Comparison of ENCODE assay signal across 9 cellular contexts in genomic region chrX:153829549-153829798, GRCh38. TPM values are rescaled to one million over a fixed set of nuclear protein-coding genes. Genes with fewer than 3 reads are reported as not detected.
DNase-seq lines count a peak whose midpoint lies in the region; ATAC-seq, FAIRE-seq and TF ChIP-seq lines count a peak whose summit lies in the region.
"Had no signal": no experiment of that assay in that cellular context is flagged by ENCODE, and none has a peak within 500 bp of the region (broad histone marks: within the 10 kb centered on the region; RNA-seq: fewer than 3 reads in every experiment).

No MANE protein-coding gene starts in this region.

- H3K27ac ChIP-seq in HepG2 (ENCODE audit: extremely low read length, insufficient read depth, low read length): no peak overlapping the region

- no peaks in the 10 kb centered on the region for H3K36me3 ChIP-seq in HepG2 (replicated peaks in 1 of 2; ENCODE audit: control insufficient read depth in 1 of 2, insufficient read depth in 2 of 2, low read length in 2 of 2)

- H4K20me1 ChIP-seq in HepG2 (ENCODE audit: insufficient read depth, low read length): no peaks in the 10 kb centered on the region

- POLR2A ChIA-PET in HepG2 (lab: Yijun Ruan, JAX): no interaction called here

- H3K36me3 Mint-ChIP-seq in activated naive CD4-positive, alpha-beta T cell treated with anti-CD3 and anti-CD28 coated beads for 36 hours (ENCODE audit: low read depth): no peaks in the 10 kb centered on the region
- no peaks in the 10 kb centered on the region for H3K36me3 Mint-ChIP-seq in effector memory CD8-positive, alpha-beta T cell (ENCODE audit: insufficient read depth)
- H3K36me3 Mint-ChIP-seq in natural killer cell (no peaks in the 10 kb centered on the region), type B pancreatic cell (peaks cover 9% of the 10 kb centered on the region)

- H3K4me2 ChIP-seq in HepG2 (ENCODE audit: low read depth, low read length): no peak overlapping the region

- no peaks in the 10 kb centered on the region for H3K79me2 ChIP-seq in HepG2 (ENCODE audit: insufficient read depth, low read length)

- intact Hi-C loops in activated naive CD4-positive, alpha-beta T cell treated with anti-CD3 and anti-CD28 coated beads for 36 hours (cut with micrococcal nuclease): no loop called here
- intact Hi-C loops in natural killer cell (cut with micrococcal nuclease): no loop called here
- intact Hi-C loops in HepG2 (cut with micrococcal nuclease; ENCODE audit: unreplicated experiment): no loop called here

- peaks cover 4 to 37% of the 10 kb centered on the region in 2 experiments; a peak in 3 of 5 replicates for H3K27me3 ChIP-seq in HepG2 (ENCODE audit: control insufficient read depth in 1 of 2, insufficient read depth in 2 of 2, low read length in 2 of 2)

- peak overlapping the region; percentile 41 for H3K4me3 Mint-ChIP-seq in activated naive CD4-positive, alpha-beta T cell treated with anti-CD3 and anti-CD28 coated beads for 36 hours
- H3K4me3 Mint-ChIP-seq in effector memory CD8-positive, alpha-beta T cell: peak overlapping the region; percentile 75 to 84
- H3K4me3 Mint-ChIP-seq in natural killer cell (peak overlapping the region; percentile 87), type B pancreatic cell (peak overlapping the region; percentile 76)

- TF ChIP-seq RAD21 in HepG2 (CRISPR knock-in tag; IDR thresholded peaks at IDR 0.05): no peak

- no peak overlapping the region for H3K27ac Mint-ChIP-seq in activated naive CD4-positive, alpha-beta T cell treated with anti-CD3 and anti-CD28 coated beads for 36 hours
- peak overlapping the region in 1 of 2 donors; percentile 44 for H3K27ac Mint-ChIP-seq in effector memory CD8-positive, alpha-beta T cell
- H3K27ac Mint-ChIP-seq in natural killer cell: peak overlapping the region; percentile 41 to 73
- no peak overlapping the region for H3K27ac Mint-ChIP-seq in type B pancreatic cell

- TF ChIP-seq CTCF in natural killer cell (IDR thresholded peaks at IDR 0.05): no peak
- no peak for TF ChIP-seq CTCF in type B pancreatic cell (conservative IDR thresholded peaks at IDR 0.05)
- no peak for TF ChIP-seq CTCF in HepG2 (CRISPR knock-in tag; IDR thresholded peaks at IDR 0.05)

- no peaks in the 10 kb centered on the region for H3K9me3 Mint-ChIP-seq in activated naive CD4-positive, alpha-beta T cell treated with anti-CD3 and anti-CD28 coated beads for 36 hours
- no peaks in the 10 kb centered on the region for H3K9me3 Mint-ChIP-seq in effector memory CD8-positive, alpha-beta T cell
- H3K9me3 Mint-ChIP-seq in natural killer cell (no peaks in the 10 kb centered on the region), type B pancreatic cell (peaks cover 13% of the 10 kb centered on the region)

- DNase-seq in activated naive CD4-positive, alpha-beta T cell treated with anti-CD3 and anti-CD28 coated beads for 36 hours: no peak
- DNase-seq in activated naive CD4-positive, alpha-beta T cell (lab: John Stamatoyannopoulos, UW): no peak
- DNase-seq in effector memory CD8-positive, alpha-beta T cell: no peak
- no peak for DNase-seq in natural killer cell
- no peak for DNase-seq in type B pancreatic cell (ENCODE audit: extremely low spot score, unreplicated experiment)
- DNase-seq in HepG2 (ENCODE audit: low spot score): no peak
- no peak for DNase-seq in NCI-H1105 treated with DMSO at 0.1 percent for 48 hours (lab: John Stamatoyannopoulos, UW)
- no peak for DNase-seq in NCI-H226

- no CpG with 5 or more reads among the region's 27 CpGs for WGBS in HepG2 (ENCODE audit: low lambda C conversion rate)

- TF ChIP-seq EP300 in HepG2 (IDR thresholded peaks at IDR 0.05; ENCODE audit: low read depth in 2 of 2, low read length in 2 of 2) (no peak), HepG2 (CRISPR knock-in tag; IDR thresholded peaks at IDR 0.05; ENCODE audit: borderline replicate concordance) (no peak)

- peaks cover 6% of the 10 kb centered on the region for H3K4me1 Mint-ChIP-seq in activated naive CD4-positive, alpha-beta T cell treated with anti-CD3 and anti-CD28 coated beads for 36 hours (ENCODE audit: low read depth)
- peaks cover 17 to 19% of the 10 kb centered on the region in 2 donors for H3K4me1 Mint-ChIP-seq in effector memory CD8-positive, alpha-beta T cell (ENCODE audit: low read depth in 2 of 2)
- H3K4me1 Mint-ChIP-seq in natural killer cell (peaks cover 28 to 32% of the 10 kb centered on the region in 2 donors), type B pancreatic cell (ENCODE audit: unreplicated experiment) (no peaks in the 10 kb centered on the region)

- CTCF ChIA-PET in activated naive CD4-positive, alpha-beta T cell treated with anti-CD3 and anti-CD28 coated beads for 36 hours (lab: Charles Lee): no interaction called here
- CTCF ChIA-PET in HepG2 (lab: Yijun Ruan, JAX; ENCODE audit: low intra/inter-chr PET ratio, low total read pairs): no interaction called here

- BruUV-seq in HepG2 (replicated peaks; lab: Mats Ljungman, UMichigan): no TSS peak

- no peak for FAIRE-seq in HepG2 (lab: Jason Lieb, UNC)
- FAIRE-seq: RCC 7860 had no signal

- no peaks in the 10 kb centered on the region for H3K27me3 Mint-ChIP-seq in activated naive CD4-positive, alpha-beta T cell treated with anti-CD3 and anti-CD28 coated beads for 36 hours (ENCODE audit: low read depth)
- no peaks in the 10 kb centered on the region for H3K27me3 Mint-ChIP-seq in effector memory CD8-positive, alpha-beta T cell
- H3K27me3 Mint-ChIP-seq in natural killer cell (ENCODE audit: low read depth in 2 of 2) (no peaks in the 10 kb centered on the region), type B pancreatic cell (peaks cover 47% of the 10 kb centered on the region)

- H2AFZ ChIP-seq in HepG2 (ENCODE audit: low read length): no peak overlapping the region

- no peak for TF ChIP-seq POLR2A in HepG2 (IDR thresholded peaks at IDR 0.05; ENCODE audit: insufficient read depth in 1 of 2, low read depth in 2 of 2, low read length in 2 of 2)

- no peak overlapping the region for H3K9ac ChIP-seq in HepG2 (ENCODE audit: insufficient read depth, low read depth, low read length)

- H3K9me3 ChIP-seq in HepG2 (ENCODE audit: low read length): no peaks in the 10 kb centered on the region

- H3K4me3 ChIP-seq in HepG2 (replicated peaks in 1 of 3; ENCODE audit: insufficient read depth in 1 of 3, low read depth in 2 of 3, low read length in 3 of 3): no peak overlapping the region

- no peaks in the 10 kb centered on the region for H3K4me1 ChIP-seq in HepG2 (ENCODE audit: insufficient read depth, low read length)

- ATAC-seq in effector memory CD8-positive, alpha-beta T cell (replicated peaks): no peak
- ATAC-seq in natural killer cell (peak in 1 of 3 donors; percentile 39), HepG2 (no peak)

- in situ Hi-C loops in HepG2 (cut with HindIII; ENCODE audit: extremely low pct_ligation_motif_present, low pct_unique_long_range_greater_than_20kb): no loop called here

RNA-seq across cellular contexts. Expression of gene PDZD4, which starts 0.9 kb away (rescaled TPM):
- 1 to 10 TPM in 1 of 2 experiments, under 1 TPM in 1; 0.83 to 1.0 TPM for total RNA-seq in activated naive CD4-positive, alpha-beta T cell treated with anti-CD3 and anti-CD28 coated beads for 36 hours
- total RNA-seq in natural killer cell: 100 to 1,000 TPM; 101 to 177 (median 157) TPM
- total RNA-seq in type B pancreatic cell (ENCODE audit: low replicate concordance): 2.7 and 23.9 TPM in 2 replicates
- total RNA-seq in HepG2 (2016; rRNA removed; fragmentation: Illumina TruSeq; extraction: Trizol): not detected in 2 replicates
- total RNA-seq in HepG2 (2016; cell fraction: cytosol; rRNA removed; fragmentation: Illumina TruSeq; extraction: Trizol; ENCODE audit: low read depth): not detected in 2 replicates
- total RNA-seq in HepG2 (2016; cell fraction: insoluble cytoplasmic fraction; rRNA removed; fragmentation: Illumina TruSeq; extraction: Trizol): not detected in 2 replicates
- not detected in 2 replicates for total RNA-seq in HepG2 (2016; cell fraction: membrane; rRNA removed; fragmentation: Illumina TruSeq; extraction: Trizol)
- not detected in 2 replicates for total RNA-seq in HepG2 (2016; cell fraction: nucleus; rRNA removed; fragmentation: Illumina TruSeq; extraction: Trizol)
- polyA plus RNA-seq in HepG2 (2011; rRNA removed): 0.03 TPM in 1 of 2 replicates, not detected in the other
- 0.08 TPM in 1 of 2 replicates, not detected in the other for polyA plus RNA-seq in HepG2 (2011; cell fraction: cytosol; rRNA removed)
- polyA plus RNA-seq in HepG2 (2011; cell fraction: nucleus; rRNA removed): 0.21 and 0.28 TPM in 2 replicates
- 0.04 TPM in 1 of 2 replicates, not detected in the other for polyA plus RNA-seq in HepG2 (2012)
- polyA plus RNA-seq in HepG2 (2016; cell fraction: cytosol; fragmentation: Illumina TruSeq; extraction: Trizol; ENCODE audit: low read depth): not detected in 2 replicates
- polyA plus RNA-seq in HepG2 (2016; cell fraction: insoluble cytoplasmic fraction; fragmentation: Illumina TruSeq; extraction: Trizol; ENCODE audit: low read depth): not detected in 2 replicates
- polyA plus RNA-seq in HepG2 (2016; cell fraction: membrane; fragmentation: Illumina TruSeq; extraction: Trizol; ENCODE audit: low read depth): not detected in 2 replicates
- polyA plus RNA-seq in HepG2 (2016; cell fraction: nucleus; fragmentation: Illumina TruSeq; extraction: Trizol; ENCODE audit: insufficient read depth, low read depth): not detected in 2 replicates
- not detected in 2 replicates for polyA minus RNA-seq in HepG2 (2011; rRNA and poly(A)+ RNA removed; ENCODE audit: low replicate concordance)
- not detected in 2 replicates for polyA minus RNA-seq in HepG2 (2011; cell fraction: cytosol; rRNA and poly(A)+ RNA removed)
- not detected in 2 replicates for polyA minus RNA-seq in HepG2 (2011; cell fraction: nucleus; rRNA and poly(A)+ RNA removed)

RNA-seq across cellular contexts. Expression of gene SSR4, which starts 35.0 kb away (rescaled TPM):
- 100 to 1,000 TPM; 148 to 152 TPM for total RNA-seq in activated naive CD4-positive, alpha-beta T cell treated with anti-CD3 and anti-CD28 coated beads for 36 hours
- 100 to 1,000 TPM; 160 to 280 (median 189) TPM for total RNA-seq in natural killer cell
- 271 and 390 TPM in 2 replicates for total RNA-seq in type B pancreatic cell (ENCODE audit: low replicate concordance)
- total RNA-seq in HepG2 (2016; rRNA removed; fragmentation: Illumina TruSeq; extraction: Trizol): 124 and 214 TPM in 2 replicates
- 180 and 198 TPM in 2 replicates for total RNA-seq in HepG2 (2016; cell fraction: cytosol; rRNA removed; fragmentation: Illumina TruSeq; extraction: Trizol; ENCODE audit: low read depth)
- 138 and 213 TPM in 2 replicates for total RNA-seq in HepG2 (2016; cell fraction: insoluble cytoplasmic fraction; rRNA removed; fragmentation: Illumina TruSeq; extraction: Trizol)
- total RNA-seq in HepG2 (2016; cell fraction: membrane; rRNA removed; fragmentation: Illumina TruSeq; extraction: Trizol): 175 and 187 TPM in 2 replicates
- 143 and 151 TPM in 2 replicates for total RNA-seq in HepG2 (2016; cell fraction: nucleus; rRNA removed; fragmentation: Illumina TruSeq; extraction: Trizol)
- 288 and 319 TPM in 2 replicates for polyA plus RNA-seq in HepG2 (2011; rRNA removed)
- polyA plus RNA-seq in HepG2 (2011; cell fraction: cytosol; rRNA removed): 276 and 476 TPM in 2 replicates
- polyA plus RNA-seq in HepG2 (2011; cell fraction: nucleus; rRNA removed): 234 and 252 TPM in 2 replicates
- polyA plus RNA-seq in HepG2 (2012): 198 and 204 TPM in 2 replicates
- 201 and 218 TPM in 2 replicates for polyA plus RNA-seq in HepG2 (2016; cell fraction: cytosol; fragmentation: Illumina TruSeq; extraction: Trizol; ENCODE audit: low read depth)
- polyA plus RNA-seq in HepG2 (2016; cell fraction: insoluble cytoplasmic fraction; fragmentation: Illumina TruSeq; extraction: Trizol; ENCODE audit: low read depth): 141 and 145 TPM in 2 replicates
- polyA plus RNA-seq in HepG2 (2016; cell fraction: membrane; fragmentation: Illumina TruSeq; extraction: Trizol; ENCODE audit: low read depth): 192 and 200 TPM in 2 replicates
- polyA plus RNA-seq in HepG2 (2016; cell fraction: nucleus; fragmentation: Illumina TruSeq; extraction: Trizol; ENCODE audit: insufficient read depth, low read depth): 301 and 315 TPM in 2 replicates
- 172 and 203 TPM in 2 replicates for polyA minus RNA-seq in HepG2 (2011; rRNA and poly(A)+ RNA removed; ENCODE audit: low replicate concordance)
- polyA minus RNA-seq in HepG2 (2011; cell fraction: cytosol; rRNA and poly(A)+ RNA removed): 187 and 225 TPM in 2 replicates
- 34.9 TPM in 2 replicates for polyA minus RNA-seq in HepG2 (2011; cell fraction: nucleus; rRNA and poly(A)+ RNA removed)

RNA-seq across cellular contexts. Expression of gene IDH3G, which starts 35.3 kb away (rescaled TPM):
- total RNA-seq in activated naive CD4-positive, alpha-beta T cell treated with anti-CD3 and anti-CD28 coated beads for 36 hours: 10 to 100 TPM; 46.3 to 49.9 TPM
- total RNA-seq in natural killer cell (10 to 100 TPM; 70.1 to 76.5 (median 71.1) TPM), type B pancreatic cell (ENCODE audit: low replicate concordance) (42.9 and 50.0 TPM in 2 replicates), HepG2 (2016; rRNA removed; fragmentation: Illumina TruSeq; extraction: Trizol) (16.2 and 18.7 TPM in 2 replicates)
- 13.0 and 13.1 TPM in 2 replicates for total RNA-seq in HepG2 (2016; cell fraction: cytosol; rRNA removed; fragmentation: Illumina TruSeq; extraction: Trizol; ENCODE audit: low read depth)
- total RNA-seq in HepG2 (2016; cell fraction: insoluble cytoplasmic fraction; rRNA removed; fragmentation: Illumina TruSeq; extraction: Trizol): 17.8 and 20.1 TPM in 2 replicates
- 8.6 and 11.1 TPM in 2 replicates for total RNA-seq in HepG2 (2016; cell fraction: membrane; rRNA removed; fragmentation: Illumina TruSeq; extraction: Trizol)
- total RNA-seq in HepG2 (2016; cell fraction: nucleus; rRNA removed; fragmentation: Illumina TruSeq; extraction: Trizol): 12.0 and 15.0 TPM in 2 replicates
- polyA plus RNA-seq in HepG2 (2011; rRNA removed): 35.5 and 36.0 TPM in 2 replicates
- polyA plus RNA-seq in HepG2 (2011; cell fraction: cytosol; rRNA removed): 26.8 and 43.0 TPM in 2 replicates
- 101 and 115 TPM in 2 replicates for polyA plus RNA-seq in HepG2 (2011; cell fraction: nucleus; rRNA removed)
- polyA plus RNA-seq in HepG2 (2012): 19.4 and 20.6 TPM in 2 replicates
- polyA plus RNA-seq in HepG2 (2016; cell fraction: cytosol; fragmentation: Illumina TruSeq; extraction: Trizol; ENCODE audit: low read depth): 11.0 and 12.1 TPM in 2 replicates
- polyA plus RNA-seq in HepG2 (2016; cell fraction: insoluble cytoplasmic fraction; fragmentation: Illumina TruSeq; extraction: Trizol; ENCODE audit: low read depth): 24.4 and 28.5 TPM in 2 replicates
- 10.0 and 10.7 TPM in 2 replicates for polyA plus RNA-seq in HepG2 (2016; cell fraction: membrane; fragmentation: Illumina TruSeq; extraction: Trizol; ENCODE audit: low read depth)
- 28.9 and 29.2 TPM in 2 replicates for polyA plus RNA-seq in HepG2 (2016; cell fraction: nucleus; fragmentation: Illumina TruSeq; extraction: Trizol; ENCODE audit: insufficient read depth, low read depth)
- 56.4 and 152 TPM in 2 replicates for polyA minus RNA-seq in HepG2 (2011; rRNA and poly(A)+ RNA removed; ENCODE audit: low replicate concordance)
- 11.8 and 17.8 TPM in 2 replicates for polyA minus RNA-seq in HepG2 (2011; cell fraction: cytosol; rRNA and poly(A)+ RNA removed)
- 16.5 and 18.6 TPM in 2 replicates for polyA minus RNA-seq in HepG2 (2011; cell fraction: nucleus; rRNA and poly(A)+ RNA removed)

RNA-seq across cellular contexts. Expression of gene SRPK3, which starts 48.6 kb away (rescaled TPM):
- total RNA-seq in activated naive CD4-positive, alpha-beta T cell treated with anti-CD3 and anti-CD28 coated beads for 36 hours: not detected
- total RNA-seq in natural killer cell: not detected
- not detected in 2 replicates for total RNA-seq in type B pancreatic cell (ENCODE audit: low replicate concordance)
- 0.22 TPM in 1 of 2 replicates, not detected in the other for total RNA-seq in HepG2 (2016; rRNA removed; fragmentation: Illumina TruSeq; extraction: Trizol)
- not detected in 2 replicates for total RNA-seq in HepG2 (2016; cell fraction: cytosol; rRNA removed; fragmentation: Illumina TruSeq; extraction: Trizol; ENCODE audit: low read depth)
- 0.09 TPM in 1 of 2 replicates, not detected in the other for total RNA-seq in HepG2 (2016; cell fraction: insoluble cytoplasmic fraction; rRNA removed; fragmentation: Illumina TruSeq; extraction: Trizol)
- total RNA-seq in HepG2 (2016; cell fraction: membrane; rRNA removed; fragmentation: Illumina TruSeq; extraction: Trizol): 0.07 TPM in 1 of 2 replicates, not detected in the other
- total RNA-seq in HepG2 (2016; cell fraction: nucleus; rRNA removed; fragmentation: Illumina TruSeq; extraction: Trizol): not detected in 2 replicates
- 0.10 and 0.30 TPM in 2 replicates for polyA plus RNA-seq in HepG2 (2011; rRNA removed)
- polyA plus RNA-seq in HepG2 (2011; cell fraction: cytosol; rRNA removed): 0.03 and 0.13 TPM in 2 replicates
- 0.93 and 2.1 TPM in 2 replicates for polyA plus RNA-seq in HepG2 (2011; cell fraction: nucleus; rRNA removed)
- polyA plus RNA-seq in HepG2 (2012): 0.07 and 0.15 TPM in 2 replicates
- polyA plus RNA-seq in HepG2 (2016; cell fraction: cytosol; fragmentation: Illumina TruSeq; extraction: Trizol; ENCODE audit: low read depth): 0.16 and 0.37 TPM in 2 replicates
- polyA plus RNA-seq in HepG2 (2016; cell fraction: insoluble cytoplasmic fraction; fragmentation: Illumina TruSeq; extraction: Trizol; ENCODE audit: low read depth): not detected in 2 replicates
- polyA plus RNA-seq in HepG2 (2016; cell fraction: membrane; fragmentation: Illumina TruSeq; extraction: Trizol; ENCODE audit: low read depth): 0.14 TPM in 1 of 2 replicates, not detected in the other
- polyA plus RNA-seq in HepG2 (2016; cell fraction: nucleus; fragmentation: Illumina TruSeq; extraction: Trizol; ENCODE audit: insufficient read depth, low read depth): 0.57 TPM in 1 of 2 replicates, not detected in the other
- 0.06 TPM in 1 of 2 replicates, not detected in the other for polyA minus RNA-seq in HepG2 (2011; rRNA and poly(A)+ RNA removed; ENCODE audit: low replicate concordance)
- polyA minus RNA-seq in HepG2 (2011; cell fraction: cytosol; rRNA and poly(A)+ RNA removed): not detected in 2 replicates
- polyA minus RNA-seq in HepG2 (2011; cell fraction: nucleus; rRNA and poly(A)+ RNA removed): not detected in 2 replicates

RNA-seq across cellular contexts. Expression of gene L1CAM, which starts 56.5 kb away (rescaled TPM):
- under 1 TPM; 0.40 to 0.57 TPM for total RNA-seq in activated naive CD4-positive, alpha-beta T cell treated with anti-CD3 and anti-CD28 coated beads for 36 hours
- under 1 TPM in 2 of 3 donors, not detected in 1; 0.23 to 0.98 TPM for total RNA-seq in natural killer cell
- 2.9 and 12.6 TPM in 2 replicates for total RNA-seq in type B pancreatic cell (ENCODE audit: low replicate concordance)
- total RNA-seq in HepG2 (2016; rRNA removed; fragmentation: Illumina TruSeq; extraction: Trizol): 1.1 and 1.4 TPM in 2 replicates
- total RNA-seq in HepG2 (2016; cell fraction: cytosol; rRNA removed; fragmentation: Illumina TruSeq; extraction: Trizol; ENCODE audit: low read depth): 0.18 and 0.30 TPM in 2 replicates
- 0.74 and 1.1 TPM in 2 replicates for total RNA-seq in HepG2 (2016; cell fraction: insoluble cytoplasmic fraction; rRNA removed; fragmentation: Illumina TruSeq; extraction: Trizol)
- 0.59 and 0.74 TPM in 2 replicates for total RNA-seq in HepG2 (2016; cell fraction: membrane; rRNA removed; fragmentation: Illumina TruSeq; extraction: Trizol)
- 2.9 and 3.0 TPM in 2 replicates for total RNA-seq in HepG2 (2016; cell fraction: nucleus; rRNA removed; fragmentation: Illumina TruSeq; extraction: Trizol)
- 2.0 and 5.0 TPM in 2 replicates for polyA plus RNA-seq in HepG2 (2011; rRNA removed)
- polyA plus RNA-seq in HepG2 (2011; cell fraction: cytosol; rRNA removed): 2.5 TPM in 2 replicates
- 15.9 and 17.0 TPM in 2 replicates for polyA plus RNA-seq in HepG2 (2011; cell fraction: nucleus; rRNA removed)
- polyA plus RNA-seq in HepG2 (2012): 1.8 and 5.5 TPM in 2 replicates
- 0.24 TPM in 2 replicates for polyA plus RNA-seq in HepG2 (2016; cell fraction: cytosol; fragmentation: Illumina TruSeq; extraction: Trizol; ENCODE audit: low read depth)
- polyA plus RNA-seq in HepG2 (2016; cell fraction: insoluble cytoplasmic fraction; fragmentation: Illumina TruSeq; extraction: Trizol; ENCODE audit: low read depth): 0.83 and 1.4 TPM in 2 replicates
- 0.46 and 0.98 TPM in 2 replicates for polyA plus RNA-seq in HepG2 (2016; cell fraction: membrane; fragmentation: Illumina TruSeq; extraction: Trizol; ENCODE audit: low read depth)
- 6.9 and 8.1 TPM in 2 replicates for polyA plus RNA-seq in HepG2 (2016; cell fraction: nucleus; fragmentation: Illumina TruSeq; extraction: Trizol; ENCODE audit: insufficient read depth, low read depth)
- polyA minus RNA-seq in HepG2 (2011; rRNA and poly(A)+ RNA removed; ENCODE audit: low replicate concordance): 14.7 and 119 TPM in 2 replicates
- polyA minus RNA-seq in HepG2 (2011; cell fraction: cytosol; rRNA and poly(A)+ RNA removed): 4.0 and 7.3 TPM in 2 replicates
- 4.6 and 6.8 TPM in 2 replicates for polyA minus RNA-seq in HepG2 (2011; cell fraction: nucleus; rRNA and poly(A)+ RNA removed)

Comparison
In these comparisons a context has a peak if more than half of its experiments do, and no peak if none do; other contexts are left out.
1. H3K27ac Mint-ChIP-seq: peak in natural killer cell (2 of 2); none in activated naive CD4-positive, alpha-beta T cell treated with anti-CD3 and anti-CD28 coated beads for 36 hours (single experiment) and type B pancreatic cell (single experiment).
2. Peak in every context shown above with its lines, with median percentiles within 50 percentile points of each other: H3K4me3 Mint-ChIP-seq.